In the genomic region with DNA sequence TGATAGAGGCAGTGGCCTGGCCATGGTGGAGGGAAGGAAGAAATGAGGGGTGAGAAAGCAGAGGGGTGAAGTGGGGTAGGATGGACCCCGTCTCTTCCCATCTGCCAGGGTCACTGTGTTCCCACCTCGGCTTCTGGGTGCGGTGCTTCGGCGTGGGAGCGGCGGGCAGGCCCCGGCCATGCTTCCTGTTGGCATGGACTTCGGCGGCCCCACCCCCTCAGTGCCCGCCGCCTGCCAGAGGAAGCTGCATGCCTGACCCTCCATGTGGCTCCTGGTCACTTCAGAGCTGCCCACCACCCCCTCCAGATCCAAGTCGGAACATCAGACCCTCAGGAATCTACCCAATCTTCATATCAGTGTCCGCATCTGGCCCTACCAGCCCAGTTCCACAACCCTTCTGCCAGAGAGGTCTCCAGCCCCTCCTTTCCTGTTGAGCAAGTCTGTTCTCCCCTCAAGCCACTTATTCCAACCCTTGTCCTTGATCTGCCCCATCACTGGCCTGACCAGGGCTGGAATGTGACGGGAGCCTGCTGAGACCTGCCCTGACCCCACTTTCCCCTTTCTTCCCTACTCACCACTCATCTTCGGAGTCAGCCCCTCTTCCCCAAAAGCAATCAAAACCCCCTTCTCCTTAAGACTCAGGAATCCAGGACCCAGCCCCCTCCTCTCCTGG, we compare ENCODE assay signal across 10 cellular contexts. TPM values are rescaled to one million over a fixed set of nuclear protein-coding genes. Genes with fewer than 3 reads are reported as not detected.
DNase-seq lines count a peak whose midpoint lies in the region; ATAC-seq, FAIRE-seq and TF ChIP-seq lines count a peak whose summit lies in the region.
"Had no signal": no experiment of that assay in that cellular context is flagged by ENCODE, and none has a peak within 500 bp of the region (broad histone marks: within the 10 kb centered on the region; RNA-seq: fewer than 3 reads in every experiment).

No MANE protein-coding gene starts in this region.

- H3K4me1 ChIP-seq in testis, result peaks cover 8% of the 10 kb centered on the region

- peak overlapping the region; percentile 91 for H3K4me3 Mint-ChIP-seq in natural killer cell treated with Interleukin-12 subunit alpha and Interleukin-12 subunit beta and Interleukin-15 and Interleukin-18, amount 100 ng/mL, for 72 hours
- H3K4me3 Mint-ChIP-seq in natural killer cell, result no peak overlapping the region

- no peaks in the 10 kb centered on the region for H3K9me3 Mint-ChIP-seq in natural killer cell treated with Interleukin-12 subunit alpha and Interleukin-12 subunit beta and Interleukin-15 and Interleukin-18, amount 100 ng/mL, for 72 hours
- H3K9me3 Mint-ChIP-seq in natural killer cell, result no peaks in the 10 kb centered on the region

- no peak overlapping the region for H3K27ac ChIP-seq in testis

- no peak overlapping the region for H3K4me3 ChIP-seq in testis

- 64 to 82% methylated on average over 5 to 16 of the region's 16 CpGs for WGBS in testis, 2 donors

- no peaks in the 10 kb centered on the region for H3K36me3 Mint-ChIP-seq in natural killer cell treated with Interleukin-12 subunit alpha and Interleukin-12 subunit beta and Interleukin-15 and Interleukin-18, amount 100 ng/mL, for 72 hours
- no peaks in the 10 kb centered on the region for H3K36me3 Mint-ChIP-seq in natural killer cell

- no peaks in the 10 kb centered on the region for H3K36me3 ChIP-seq in testis (ENCODE audit: low read depth, missing control alignments)

- no peak for TF ChIP-seq POLR2A in testis (IDR thresholded peaks at IDR 0.05)

- peaks cover 57 to 60% of the 10 kb centered on the region in 2 donors for H3K4me1 Mint-ChIP-seq in natural killer cell treated with Interleukin-12 subunit alpha and Interleukin-12 subunit beta and Interleukin-15 and Interleukin-18, amount 100 ng/mL, for 72 hours (ENCODE audit: low read depth in 2 of 2)
- H3K4me1 Mint-ChIP-seq in natural killer cell, result peaks cover 0 to 23% of the 10 kb centered on the region in 2 donors

- no peaks in the 10 kb centered on the region for H3K27me3 ChIP-seq in testis

- FAIRE-seq in urothelium cell line (lab: Jason Lieb, UNC), result no peak

- H3K27me3 Mint-ChIP-seq in natural killer cell treated with Interleukin-12 subunit alpha and Interleukin-12 subunit beta and Interleukin-15 and Interleukin-18, amount 100 ng/mL, for 72 hours, result peaks cover 0 to 32% of the 10 kb centered on the region in 2 donors
- H3K27me3 Mint-ChIP-seq in natural killer cell (ENCODE audit: low read depth in 2 of 2), result peaks cover 37 to 46% of the 10 kb centered on the region in 2 donors

- intact Hi-C loops in natural killer cell (cut with micrococcal nuclease) (no loop called here), left colon (cut with DNase I, micrococcal nuclease) (no loop called here), testis (cut with DNase I; ENCODE audit: low total_unique reads) (no loop called here)

- DNase-seq in natural killer cell treated with Interleukin-12 subunit alpha and Interleukin-12 subunit beta and Interleukin-15 and Interleukin-18, amount 100 ng/mL, for 72 hours (ENCODE audit: low spot score), result no peak
- no peak for DNase-seq in natural killer cell
- peak; percentile 57 for DNase-seq in UCSD-AML1 (lab: John Stamatoyannopoulos, UW; ENCODE audit: unreplicated experiment)
- DNase-seq in left colon, result peak; percentile 79 to 83
- peak; percentile 41 for DNase-seq in urothelium cell line (ENCODE audit: low spot score)
- DNase-seq in testis, result no peak
- DNase-seq: activated CD4-positive, CD25-positive, alpha-beta regulatory T cell treated with anti-CD3 and anti-CD28 coated beads, Interleukin-2, amount 50 U/mL, for 72 hours; DMS 273 treated with DMSO at 0.1 percent for 48 hours had no signal

- peak overlapping the region; percentile 45 to 80 for H3K27ac Mint-ChIP-seq in natural killer cell treated with Interleukin-12 subunit alpha and Interleukin-12 subunit beta and Interleukin-15 and Interleukin-18, amount 100 ng/mL, for 72 hours
- H3K27ac Mint-ChIP-seq in natural killer cell, result no peak overlapping the region

- TF ChIP-seq CTCF in natural killer cell (IDR thresholded peaks at IDR 0.05) (no peak), testis (IDR thresholded peaks at IDR 0.05) (no peak)

- no peak for ATAC-seq in natural killer cell treated with Interleukin-12 subunit alpha and Interleukin-12 subunit beta and Interleukin-15 and Interleukin-18, amount 100 ng/mL, for 72 hours
- ATAC-seq in natural killer cell, result no peak
- ATAC-seq in left colon, result peak; percentile 63
- no peak for ATAC-seq in HG03280 (IDR thresholded peaks at IDR 0.05; ENCODE audit: unreplicated experiment)
- ATAC-seq in HG03378 (IDR thresholded peaks at IDR 0.05; ENCODE audit: unreplicated experiment), result no peak

- no peaks in the 10 kb centered on the region for H3K9me3 ChIP-seq in testis

RNA-seq across cellular contexts. Expression of a gene that starts 1.5 kb away (rescaled TPM):
- total RNA-seq in natural killer cell treated with Interleukin-12 subunit alpha and Interleukin-12 subunit beta and Interleukin-15 and Interleukin-18, amount 100 ng/mL, for 72 hours, result 100 to 1,000 TPM in 1 of 2 donors, 10 to 100 TPM in 1; 99.4 to 107 TPM
- total RNA-seq in natural killer cell (1 to 10 TPM in 2 of 3 donors, under 1 TPM in 1; 0.72 to 7.1 (median 1.4) TPM), left colon (10 to 100 TPM; 21.2 to 45.6 TPM), testis (1 to 10 TPM; 2.3 to 4.6 TPM)
- polyA plus RNA-seq in testis (ENCODE audit: insufficient read depth, low read depth, low replicate concordance), result 4.1 TPM

RNA-seq across cellular contexts. Expression of a gene that starts 23.0 kb away (rescaled TPM):
- under 1 TPM in 1 of 2 donors, not detected in 1; 0.29 TPM for total RNA-seq in natural killer cell treated with Interleukin-12 subunit alpha and Interleukin-12 subunit beta and Interleukin-15 and Interleukin-18, amount 100 ng/mL, for 72 hours
- not detected for total RNA-seq in natural killer cell
- 1 to 10 TPM in 1 of 2 donors, under 1 TPM in 1; 0.70 to 3.5 TPM for total RNA-seq in left colon
- 10 to 100 TPM in 1 of 2 donors, 1 to 10 TPM in 1; 4.9 to 14.7 TPM for total RNA-seq in testis
- polyA plus RNA-seq in testis (ENCODE audit: insufficient read depth, low read depth, low replicate concordance), result 12.6 TPM

RNA-seq across cellular contexts. Expression of a gene that starts 24.5 kb away (rescaled TPM):
- total RNA-seq in natural killer cell treated with Interleukin-12 subunit alpha and Interleukin-12 subunit beta and Interleukin-15 and Interleukin-18, amount 100 ng/mL, for 72 hours, result 100 to 1,000 TPM in 1 of 2 donors, 10 to 100 TPM in 1; 89.4 to 103 TPM
- total RNA-seq in natural killer cell (10 to 100 TPM; 23.3 to 37.4 (median 28.3) TPM), left colon (10 to 100 TPM; 25.4 to 40.3 TPM), testis (10 to 100 TPM; 65.0 to 76.8 TPM)
- polyA plus RNA-seq in testis (ENCODE audit: insufficient read depth, low read depth, low replicate concordance), result 144 TPM

RNA-seq across cellular contexts. Expression of a gene that starts 47.8 kb away (rescaled TPM):
- 1 to 10 TPM; 7.2 to 8.3 TPM for total RNA-seq in natural killer cell treated with Interleukin-12 subunit alpha and Interleukin-12 subunit beta and Interleukin-15 and Interleukin-18, amount 100 ng/mL, for 72 hours
- total RNA-seq in natural killer cell (1 to 10 TPM; 4.1 to 8.0 (median 7.1) TPM), left colon (10 to 100 TPM in 1 of 2 donors, 1 to 10 TPM in 1; 8.1 to 11.5 TPM), testis (10 to 100 TPM in 1 of 2 donors, 1 to 10 TPM in 1; 6.9 to 10.7 TPM)
- polyA plus RNA-seq in testis (ENCODE audit: insufficient read depth, low read depth, low replicate concordance), result 2.9 TPM

Comparison
In these comparisons a context has a peak if more than half of its experiments do, and no peak if none do; other contexts are left out.
1. H3K27ac Mint-ChIP-seq: peak in natural killer cell treated with Interleukin-12 subunit alpha and Interleukin-12 subunit beta and Interleukin-15 and Interleukin-18, amount 100 ng/mL, for 72 hours (2 of 2); none in natural killer cell (0 of 2).
2. DNase-seq: peak in UCSD-AML1 (single experiment), left colon (2 of 2) and urothelium cell line (single experiment); none in natural killer cell treated with Interleukin-12 subunit alpha and Interleukin-12 subunit beta and Interleukin-15 and Interleukin-18, amount 100 ng/mL, for 72 hours (single experiment), natural killer cell (single experiment) and testis (single experiment).